ENCODE assay signal across 1 cellular context in the genomic region with DNA sequence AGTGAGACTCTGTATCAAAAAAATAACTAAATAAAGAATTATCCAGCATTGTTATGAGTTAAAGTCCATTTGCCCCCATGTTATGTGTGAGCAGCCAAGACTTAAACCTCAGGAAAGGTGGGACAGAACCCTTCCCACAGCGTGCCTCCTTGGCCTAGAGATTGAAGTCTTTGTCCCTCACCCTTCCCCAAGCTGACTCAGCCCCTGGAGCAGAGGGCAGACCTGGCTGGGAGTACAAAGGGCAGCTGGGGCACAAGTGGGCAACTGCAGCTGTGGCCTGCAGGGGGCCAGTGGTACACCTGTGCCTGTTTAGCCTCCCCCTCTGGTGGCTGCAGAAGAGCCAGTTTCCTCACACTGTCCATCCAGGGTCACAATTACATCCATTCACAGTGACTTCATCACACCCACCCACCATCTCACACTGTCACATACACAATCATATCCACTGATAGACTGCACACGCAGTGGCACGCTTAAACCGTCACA.
A peak's percentile ranks its signal among the peaks of the same experiment; 100 is the strongest.
TF ChIP-seq lines count a peak whose summit lies in the region.

No MANE protein-coding gene starts in this region.

TF ChIP-seq in A549, 52 proteins besides CTCF, POLR2A, EP300 and RAD21 (continued from another document):
- TF ChIP-seq ZNF302 (CRISPR knock-in tag; IDR thresholded peaks at IDR 0.05) = no peak
- TF ChIP-seq ZC3H11A (IDR thresholded peaks at IDR 0.05) = no peak
- no peak for TF ChIP-seq POLR2AphosphoS2 (conservative IDR thresholded peaks at IDR 0.05; ENCODE audit: low read length)
- 0 out of 2 replicates have a peak, but pooled peaks have one; percentile 50 for TF ChIP-seq ESRRA (IDR thresholded peaks at IDR 0.05; ENCODE audit: borderline replicate concordance, low read length)
- peak; percentile 59 for TF ChIP-seq MAFK (IDR thresholded peaks at IDR 0.05; ENCODE audit: partially characterized antibody)
- TF ChIP-seq, protein P1, sequence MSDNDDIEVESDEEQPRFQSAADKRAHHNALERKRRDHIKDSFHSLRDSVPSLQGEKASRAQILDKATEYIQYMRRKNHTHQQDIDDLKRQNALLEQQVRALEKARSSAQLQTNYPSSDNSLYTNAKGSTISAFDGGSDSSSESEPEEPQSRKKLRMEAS (IDR thresholded peaks at IDR 0.05) = peak; percentile 33; the same call in 1 of the 2 replicates
- TF ChIP-seq ZSCAN20 (CRISPR knock-in tag; IDR thresholded peaks at IDR 0.05) = no peak
- TF ChIP-seq, protein P2, sequence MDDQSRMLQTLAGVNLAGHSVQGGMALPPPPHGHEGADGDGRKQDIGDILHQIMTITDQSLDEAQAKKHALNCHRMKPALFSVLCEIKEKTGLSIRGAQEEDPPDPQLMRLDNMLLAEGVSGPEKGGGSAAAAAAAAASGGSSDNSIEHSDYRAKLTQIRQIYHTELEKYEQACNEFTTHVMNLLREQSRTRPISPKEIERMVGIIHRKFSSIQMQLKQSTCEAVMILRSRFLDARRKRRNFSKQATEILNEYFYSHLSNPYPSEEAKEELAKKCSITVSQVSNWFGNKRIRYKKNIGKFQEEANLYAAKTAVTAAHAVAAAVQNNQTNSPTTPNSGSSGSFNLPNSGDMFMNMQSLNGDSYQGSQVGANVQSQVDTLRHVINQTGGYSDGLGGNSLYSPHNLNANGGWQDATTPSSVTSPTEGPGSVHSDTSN (IDR thresholded peaks at IDR 0.05) = no peak
- no peak for TF ChIP-seq SMC3 (IDR thresholded peaks at IDR 0.05)
